Comparison of ENCODE assay signal across 17 cellular contexts in genomic region chr11:104152941-104153340, GRCh38. TPM values are rescaled to one million over a fixed set of nuclear protein-coding genes. Genes with fewer than 3 reads are reported as not detected.
DNase-seq lines count a peak whose midpoint lies in the region; ATAC-seq and TF ChIP-seq lines count a peak whose summit lies in the region.
"Had no signal": no experiment of that assay in that cellular context is flagged by ENCODE, and none has a peak within 500 bp of the region (broad histone marks: within the 10 kb centered on the region; RNA-seq: fewer than 3 reads in every experiment).

No MANE protein-coding gene starts in this region.

- intact Hi-C loops in sigmoid colon (cut with DNase I): no loop called here

- TF ChIP-seq EP300 in sigmoid colon (IDR thresholded peaks at IDR 0.05): no peak

- H3K4me3 ChIP-seq in effector memory CD4-positive, alpha-beta T cell (ENCODE audit: insufficient read depth, low read depth, low read length, poor library complexity, severe bottlenecking): no peak overlapping the region
- no peak overlapping the region for H3K4me3 ChIP-seq in sigmoid colon

- TF ChIP-seq CTCF in endothelial cell (IDR thresholded peaks at IDR 0.05; ENCODE audit: unreplicated experiment): no peak
- no peak for TF ChIP-seq CTCF in sigmoid colon (IDR thresholded peaks at IDR 0.05)

- H3K27me3 Mint-ChIP-seq in endothelial cell (ENCODE audit: unreplicated experiment): no peaks in the 10 kb centered on the region
- H3K27me3 Mint-ChIP-seq: stimulated activated naive CD8-positive, alpha-beta T cell treated with anti-CD3 and anti-CD28 coated beads, Interleukin-15, amount 100 ng/mL, for 72 hours had no signal

- H3K9me3 Mint-ChIP-seq in endothelial cell (ENCODE audit: unreplicated experiment): no peaks in the 10 kb centered on the region
- H3K9me3 Mint-ChIP-seq: stimulated activated naive CD8-positive, alpha-beta T cell treated with anti-CD3 and anti-CD28 coated beads, Interleukin-15, amount 100 ng/mL, for 72 hours; T-helper 2 cell treated with Interferon-gamma antibody and Interleukin-4, amounts not matched to agents 5 μg/mL and 100 μg/mL, for 36 hours had no signal

- ATAC-seq in GM18511 (IDR thresholded peaks at IDR 0.05; ENCODE audit: unreplicated experiment): peak; percentile 85
- ATAC-seq in HG02852 (IDR thresholded peaks at IDR 0.05; ENCODE audit: unreplicated experiment): peak; percentile 50
- ATAC-seq in GM21825 (IDR thresholded peaks at IDR 0.05; ENCODE audit: unreplicated experiment): no peak
- ATAC-seq: stimulated activated naive CD8-positive, alpha-beta T cell treated with anti-CD3 and anti-CD28 coated beads, Interleukin-15, amount 100 ng/mL, for 72 hours had no signal

- peaks cover 4% of the 10 kb centered on the region for H3K36me3 Mint-ChIP-seq in endothelial cell (ENCODE audit: low read depth, unreplicated experiment)
- H3K36me3 Mint-ChIP-seq: memory B cell had no signal

- H3K27ac ChIP-seq in effector memory CD4-positive, alpha-beta T cell (ENCODE audit: insufficient read depth, low read length, poor library complexity, severe bottlenecking): no peak overlapping the region
- no peak overlapping the region for H3K27ac ChIP-seq in sigmoid colon
- H3K27ac ChIP-seq: C4-2B, neutrophil had no signal

- H3K9me3 ChIP-seq in effector memory CD4-positive, alpha-beta T cell (ENCODE audit: control insufficient read depth, low read length): no peaks in the 10 kb centered on the region
- H3K9me3 ChIP-seq in sigmoid colon: no peaks in the 10 kb centered on the region
- H3K9me3 ChIP-seq: neutrophil had no signal

- no peak overlapping the region for H3K4me3 Mint-ChIP-seq in endothelial cell (ENCODE audit: unreplicated experiment)
- H3K4me3 Mint-ChIP-seq: memory B cell; stimulated activated naive CD8-positive, alpha-beta T cell treated with anti-CD3 and anti-CD28 coated beads, Interleukin-15, amount 100 ng/mL, for 72 hours; T-helper 2 cell treated with Interferon-gamma antibody and Interleukin-4, amounts not matched to agents 5 μg/mL and 100 μg/mL, for 36 hours had no signal

- H3K36me3 ChIP-seq in effector memory CD4-positive, alpha-beta T cell (ENCODE audit: control insufficient read depth, insufficient read depth, low read length): no peaks in the 10 kb centered on the region
- H3K36me3 ChIP-seq in sigmoid colon: no peaks in the 10 kb centered on the region
- H3K36me3 ChIP-seq: neutrophil had no signal

- no peaks in the 10 kb centered on the region for H3K27me3 ChIP-seq in effector memory CD4-positive, alpha-beta T cell (replicated peaks; ENCODE audit: control insufficient read depth, insufficient read depth, low read length, poor library complexity, severe bottlenecking)
- no peaks in the 10 kb centered on the region for H3K27me3 ChIP-seq in sigmoid colon
- H3K27me3 ChIP-seq: neutrophil had no signal

- peaks cover 47% of the 10 kb centered on the region for H3K4me1 Mint-ChIP-seq in endothelial cell (ENCODE audit: unreplicated experiment)
- H3K4me1 Mint-ChIP-seq: stimulated activated naive CD8-positive, alpha-beta T cell treated with anti-CD3 and anti-CD28 coated beads, Interleukin-15, amount 100 ng/mL, for 72 hours had no signal

- peak; percentile 72 to 90 for DNase-seq in NOMO-1 (lab: John Stamatoyannopoulos, UW; ENCODE audit: unreplicated experiment in 2 of 2)
- DNase-seq in endothelial cell (ENCODE audit: low spot score): no peak
- no peak for DNase-seq in CD1c-positive myeloid dendritic cell (ENCODE audit: extremely low spot score)
- no peak for DNase-seq in effector memory CD4-positive, alpha-beta T cell
- DNase-seq in sigmoid colon: no peak
- DNase-seq: activated gamma-delta T cell treated with Interleukin-2 at 50 U/mL for 16 hours; effector CD8-positive, alpha-beta T cell; foreskin melanocyte; NCI-H1694 treated with DMSO at 0.1 percent for 48 hours; stimulated activated naive CD8-positive, alpha-beta T cell treated with anti-CD3 and anti-CD28 coated beads, Interleukin-15, amount 100 ng/mL, for 72 hours had no signal

- peak overlapping the region; percentile 79 for H3K27ac Mint-ChIP-seq in endothelial cell (ENCODE audit: unreplicated experiment)
- H3K27ac Mint-ChIP-seq: memory B cell; stimulated activated naive CD8-positive, alpha-beta T cell treated with anti-CD3 and anti-CD28 coated beads, Interleukin-15, amount 100 ng/mL, for 72 hours; T-helper 2 cell treated with Interferon-gamma antibody and Interleukin-4, amounts not matched to agents 5 μg/mL and 100 μg/mL, for 36 hours had no signal

- no peak for TF ChIP-seq POLR2A in sigmoid colon (IDR thresholded peaks at IDR 0.05)

- H3K4me1 ChIP-seq in effector memory CD4-positive, alpha-beta T cell (ENCODE audit: control insufficient read depth, insufficient read depth, low read length, poor library complexity, severe bottlenecking): no peaks in the 10 kb centered on the region
- H3K4me1 ChIP-seq in sigmoid colon: no peaks in the 10 kb centered on the region

RNA-seq across cellular contexts. Expression of gene PDGFD, which starts 11.0 kb away (rescaled TPM):
- 17.2 TPM for total RNA-seq in endothelial cell (ENCODE audit: unreplicated experiment)
- 10 to 100 TPM in 2 of 4 donors, 1 to 10 TPM in 2; 7.9 to 11.6 (median 10.2) TPM for total RNA-seq in sigmoid colon
- polyA plus RNA-seq in sigmoid colon: 1 to 10 TPM in 2 of 3 donors, under 1 TPM in 1; 0.69 to 2.4 (median 2.1) TPM

Comparison
In these comparisons a context has a peak if more than half of its experiments do, and no peak if none do; other contexts are left out.
1. DNase-seq: peak in NOMO-1 (2 of 2); none in endothelial cell (single experiment), CD1c-positive myeloid dendritic cell (single experiment), effector memory CD4-positive, alpha-beta T cell (0 of 3) and sigmoid colon (single experiment).